Comparison of ENCODE assay signal across 20 cellular contexts in genomic region chr6:134666174-134666573, GRCh38.
DNase-seq lines count a peak whose midpoint lies in the region; ATAC-seq, FAIRE-seq and TF ChIP-seq lines count a peak whose summit lies in the region.
"Had no signal": no experiment of that assay in that cellular context is flagged by ENCODE, and none has a peak within 500 bp of the region (broad histone marks: within the 10 kb centered on the region; RNA-seq: fewer than 3 reads in every experiment).

No MANE protein-coding gene starts in this region.

- H3K9me3 ChIP-seq in right lobe of liver = no peaks in the 10 kb centered on the region
- no peaks in the 10 kb centered on the region for H3K9me3 ChIP-seq in HepG2 (ENCODE audit: low read length)
- no peaks in the 10 kb centered on the region for H3K9me3 ChIP-seq in K562 (replicated peaks; ENCODE audit: control insufficient read depth, insufficient read depth, low read depth, low read length)
- no peaks in the 10 kb centered on the region for H3K9me3 ChIP-seq in mesenchymal stem cell (ENCODE audit: control insufficient read depth, low read length)
- H3K9me3 ChIP-seq in upper lobe of right lung = no peaks in the 10 kb centered on the region
- H3K9me3 ChIP-seq: BLaER1 had no signal

- no peaks in the 10 kb centered on the region for H3K4me1 ChIP-seq in right lobe of liver
- peaks cover 9% of the 10 kb centered on the region for H3K4me1 ChIP-seq in HepG2 (ENCODE audit: insufficient read depth, low read length)
- H3K4me1 ChIP-seq in K562 (replicated peaks in 1 of 2; ENCODE audit: control insufficient read depth in 2 of 2, insufficient read depth in 2 of 2, low read length in 2 of 2) = no peaks in the 10 kb centered on the region
- H3K4me1 ChIP-seq in mesenchymal stem cell (ENCODE audit: control insufficient read depth, insufficient read depth, low read depth, low read length) = peaks cover 5% of the 10 kb centered on the region
- no peaks in the 10 kb centered on the region for H3K4me1 ChIP-seq in upper lobe of right lung

- no peaks in the 10 kb centered on the region for H3K9me1 ChIP-seq in K562 (ENCODE audit: control insufficient read depth, insufficient read depth, low read length)

- no peaks in the 10 kb centered on the region for H4K20me1 ChIP-seq in HepG2 (ENCODE audit: insufficient read depth, low read length)
- H4K20me1 ChIP-seq in K562 (replicated peaks; ENCODE audit: control insufficient read depth, insufficient read depth, low read length) = no peaks in the 10 kb centered on the region
- H4K20me1 ChIP-seq: BLaER1 had no signal

- H2AK5ac ChIP-seq in mesenchymal stem cell (ENCODE audit: low read length, severe bottlenecking) = peak overlapping the region; percentile 36

- BruUV-seq in HepG2 (replicated peaks; lab: Mats Ljungman, UMichigan) (no TSS peak), K562 (replicated peaks; lab: Mats Ljungman, UMichigan) (no TSS peak)

- H3K79me2 ChIP-seq in HepG2 (ENCODE audit: insufficient read depth, low read length) (no peaks in the 10 kb centered on the region), K562 (ENCODE audit: control insufficient read depth, insufficient read depth, low read length) (no peaks in the 10 kb centered on the region)

- FAIRE-seq in HepG2 (lab: Jason Lieb, UNC) (no peak), K562 (lab: Jason Lieb, UNC) (no peak)
- FAIRE-seq: G401.6, GM12891, GM19239, H1 had no signal

- POLR2A ChIA-PET in HepG2 (lab: Yijun Ruan, JAX) (no interaction called here), K562 (lab: Yijun Ruan, JAX) (no interaction called here)

- no peak overlapping the region for H2BK12ac ChIP-seq in mesenchymal stem cell (ENCODE audit: low read length in 2 of 2)

- H4K8ac ChIP-seq in mesenchymal stem cell (ENCODE audit: low read length) = peak overlapping the region; percentile 12

- H3K36me3 ChIP-seq in right lobe of liver (no peaks in the 10 kb centered on the region), HepG2 (replicated peaks in 1 of 2; ENCODE audit: control insufficient read depth in 1 of 2, insufficient read depth in 2 of 2, low read length in 2 of 2) (no peaks in the 10 kb centered on the region), K562 (ENCODE audit: control insufficient read depth, insufficient read depth, low read length) (no peaks in the 10 kb centered on the region), mesenchymal stem cell (ENCODE audit: control insufficient read depth in 1 of 2, insufficient read depth in 2 of 2, low read depth in 1 of 2, low read length in 2 of 2) (no peaks in the 10 kb centered on the region), upper lobe of right lung (no peaks in the 10 kb centered on the region)
- H3K36me3 ChIP-seq: BLaER1 had no signal

- TF ChIP-seq EP300 in HepG2 (IDR thresholded peaks at IDR 0.05; ENCODE audit: low read depth in 2 of 2, low read length in 2 of 2) (no peak), HepG2 (CRISPR knock-in tag; IDR thresholded peaks at IDR 0.05; ENCODE audit: borderline replicate concordance) (no peak), K562 (IDR thresholded peaks at IDR 0.05; ENCODE audit: low read length) (no peak)

- ATAC-seq in right lobe of liver (peak in 3 of 4 donors; percentile 40 to 55 (median 54)), HepG2 (no peak), K562 (no peak), upper lobe of right lung (peak; percentile 52)

- H3K27ac ChIP-seq in right lobe of liver = no peak overlapping the region
- H3K27ac ChIP-seq in HepG2 (ENCODE audit: extremely low read length, insufficient read depth, low read length) = no peak overlapping the region
- no peak overlapping the region for H3K27ac ChIP-seq in K562 (ENCODE audit: extremely low read depth, low read depth, low read length)
- no peak overlapping the region for H3K27ac ChIP-seq in mesenchymal stem cell (ENCODE audit: low read length, poor library complexity, severe bottlenecking)
- no peak overlapping the region for H3K27ac ChIP-seq in upper lobe of right lung
- H3K27ac ChIP-seq: 22Rv1, BLaER1 had no signal

- intact Hi-C loops in right lobe of liver (cut with DNase I) = no loop called here
- intact Hi-C loops in HepG2 (cut with micrococcal nuclease; ENCODE audit: unreplicated experiment) = no loop called here
- intact Hi-C loops in K562 (cut with micrococcal nuclease) = no loop called here
- intact Hi-C loops in upper lobe of right lung (cut with DNase I) = no loop called here

- no peak overlapping the region for H3K23ac ChIP-seq in mesenchymal stem cell (ENCODE audit: low read length in 2 of 2)

- H2AFZ ChIP-seq in HepG2 (ENCODE audit: low read length) (no peak overlapping the region), K562 (ENCODE audit: low read depth, low read length) (no peak overlapping the region), mesenchymal stem cell (ENCODE audit: low read depth, low read length) (no peak overlapping the region)

- WGBS in right lobe of liver (ENCODE audit: insufficient coverage, low coverage, low lambda C conversion rate, missing lambda C conversion rate) = 83% methylated on average over 3 of the region's 3 CpGs
- WGBS in HepG2 (ENCODE audit: low lambda C conversion rate) = 39% methylated on average over 3 of the region's 3 CpGs
- 2% methylated on average over 3 of the region's 3 CpGs for WGBS in K562 (ENCODE audit: insufficient coverage, low coverage, missing lambda C conversion rate)
- 100% methylated on average over 2 of the region's 3 CpGs for WGBS in mesenchymal stem cell

- no peak overlapping the region for H2BK120ac ChIP-seq in mesenchymal stem cell (ENCODE audit: low read depth, low read length)

- in situ Hi-C loops in HepG2 (cut with HindIII; ENCODE audit: extremely low pct_ligation_motif_present, low pct_unique_long_range_greater_than_20kb) (no loop called here), K562 (cut with MboI) (no loop called here)

- TF ChIP-seq RAD21 in HepG2 (CRISPR knock-in tag; IDR thresholded peaks at IDR 0.05) (no peak), K562 (CRISPR knock-in tag; conservative IDR thresholded peaks at IDR 0.05 in 1 of 2, IDR thresholded peaks at IDR 0.05 in 1 of 2) (no peak)

- H4K91ac ChIP-seq in mesenchymal stem cell (ENCODE audit: low read length) = peak overlapping the region; percentile 39

- CTCF ChIA-PET in HepG2 (lab: Yijun Ruan, JAX; ENCODE audit: low intra/inter-chr PET ratio, low total read pairs) = no interaction called here
- CTCF ChIA-PET in K562 (lab: Yijun Ruan, JAX; ENCODE audit: low intra/inter-chr PET ratio) = no interaction called here

- DNase-seq in right lobe of liver = no peak
- DNase-seq in HepG2 (ENCODE audit: low spot score) = no peak
- DNase-seq in K562 (ENCODE audit: extremely low read depth in 1 of 4, low spot score in 3 of 4) = no peak
- peak; percentile 20 for DNase-seq in mesenchymal stem cell
- DNase-seq in upper lobe of right lung = no peak
- no peak for DNase-seq in DMS153 (lab: John Stamatoyannopoulos, UW)
- DNase-seq in NCI-H446 (lab: John Stamatoyannopoulos, UW) = no peak
- no peak for DNase-seq in activated CD8-positive, alpha-beta memory T cell treated with anti-CD3 and anti-CD28 coated beads for 24 hours
- DNase-seq: AML-193; CD4-positive, alpha-beta T cell; DMS79 treated with DMSO at 0.1 percent for 48 hours; EL; HCEC 1CT; HFFc6 had no signal

- no peaks in the 10 kb centered on the region for H3K79me1 ChIP-seq in mesenchymal stem cell (replicated peaks; ENCODE audit: low read length, poor library complexity, severe bottlenecking)

- H3K27me3 ChIP-seq in right lobe of liver (no peaks in the 10 kb centered on the region), HepG2 (ENCODE audit: control insufficient read depth in 1 of 2, insufficient read depth in 2 of 2, low read length in 2 of 2) (no peaks in the 10 kb centered on the region), K562 (ENCODE audit: control insufficient read depth in 2 of 2, insufficient read depth in 2 of 2, low read length in 2 of 2) (peaks cover 2 to 11% of the 10 kb centered on the region in 2 experiments; a peak in 3 of 5 replicates), mesenchymal stem cell (ENCODE audit: control insufficient read depth in 1 of 2, insufficient read depth in 1 of 2, low read length in 2 of 2) (no peaks in the 10 kb centered on the region), upper lobe of right lung (no peaks in the 10 kb centered on the region)
- H3K27me3 ChIP-seq: BLaER1 had no signal

- H2BK5ac ChIP-seq in mesenchymal stem cell (ENCODE audit: low read depth, low read length, poor library complexity, severe bottlenecking) = no peak overlapping the region

- TF ChIP-seq CTCF in right lobe of liver (IDR thresholded peaks at IDR 0.05) (no peak), HepG2 (CRISPR knock-in tag; IDR thresholded peaks at IDR 0.05) (no peak), K562 (IDR thresholded peaks at IDR 0.05 in 2 of 3, conservative IDR thresholded peaks at IDR 0.05 in 1 of 3; ENCODE audit: insufficient read depth in 2 of 3, low read depth in 1 of 3, low read length in 3 of 3) (no peak), upper lobe of right lung (IDR thresholded peaks at IDR 0.05) (no peak)

- peak overlapping the region; percentile 14 to 25 for H3K18ac ChIP-seq in mesenchymal stem cell (ENCODE audit: low read depth in 1 of 2, low read length in 2 of 2)

- H3K9ac ChIP-seq in HepG2 (ENCODE audit: insufficient read depth, low read depth, low read length) (no peak overlapping the region), K562 (ENCODE audit: insufficient read depth in 1 of 2, low read depth in 2 of 2, low read length in 2 of 2) (no peak overlapping the region), mesenchymal stem cell (ENCODE audit: low read length) (no peak overlapping the region)
- H3K9ac ChIP-seq: BLaER1 had no signal

- H3K4me3 ChIP-seq in right lobe of liver (no peak overlapping the region), HepG2 (replicated peaks in 1 of 3; ENCODE audit: insufficient read depth in 1 of 3, low read depth in 2 of 3, low read length in 3 of 3) (no peak overlapping the region), K562 (no peak overlapping the region), mesenchymal stem cell (ENCODE audit: insufficient read depth in 1 of 2, low read depth in 1 of 2, low read length in 2 of 2) (no peak overlapping the region), upper lobe of right lung (no peak overlapping the region)
- H3K4me3 ChIP-seq: BLaER1 had no signal

- no peak overlapping the region for H3K4me2 ChIP-seq in HepG2 (ENCODE audit: low read depth, low read length)
- H3K4me2 ChIP-seq in K562 (ENCODE audit: insufficient read depth, low read length) = no peak overlapping the region
- no peak overlapping the region for H3K4me2 ChIP-seq in mesenchymal stem cell (ENCODE audit: low read length, poor library complexity, severe bottlenecking)
- H3K4me2 ChIP-seq: BLaER1 had no signal

- no peak overlapping the region for H3K4ac ChIP-seq in mesenchymal stem cell (ENCODE audit: low read depth in 1 of 2, low read length in 2 of 2)

- no peak overlapping the region for H3K14ac ChIP-seq in mesenchymal stem cell (ENCODE audit: low read length in 2 of 2)

- no peak overlapping the region for H2BK15ac ChIP-seq in mesenchymal stem cell (ENCODE audit: low read depth, poor library complexity, severe bottlenecking)

- TF ChIP-seq POLR2A in right lobe of liver (IDR thresholded peaks at IDR 0.05) (no peak), HepG2 (IDR thresholded peaks at IDR 0.05; ENCODE audit: insufficient read depth in 1 of 2, low read depth in 2 of 2, low read length in 2 of 2) (no peak), K562 (conservative IDR thresholded peaks at IDR 0.05) (no peak)

TF ChIP-seq in HepG2, 621 proteins besides CTCF, POLR2A, EP300 and RAD21:
- TF ChIP-seq SYNCRIP (IDR thresholded peaks at IDR 0.05; ENCODE audit: insufficient read depth, low read depth, low read length) = no peak

Comparison
In these comparisons a context has a peak if more than half of its experiments do, and no peak if none do; other contexts are left out.
1. ATAC-seq: peak in right lobe of liver (3 of 4) and upper lobe of right lung (single experiment); none in HepG2 (single experiment) and K562 (single experiment).